ENCODE assay signal across 1 cellular context in the genomic region with DNA sequence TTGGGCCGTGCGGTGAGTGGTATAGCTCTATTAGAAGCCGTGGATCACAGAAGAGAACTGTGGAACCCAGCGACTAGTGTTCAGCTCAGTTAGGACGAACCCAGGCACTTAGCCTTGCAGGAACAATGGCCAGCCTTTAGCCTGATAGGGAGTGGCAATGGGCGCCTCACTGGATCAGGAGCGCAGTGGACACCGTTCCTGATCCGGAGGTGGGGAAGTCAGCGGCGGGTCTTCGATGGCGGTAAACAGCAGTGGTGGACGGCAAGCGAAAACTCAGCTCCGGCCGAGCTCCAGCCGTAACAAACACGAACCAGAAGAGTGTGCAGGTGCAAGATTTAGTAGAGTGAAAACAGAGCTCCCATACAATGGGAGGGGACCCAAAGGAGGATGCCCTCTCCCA.
TF ChIP-seq lines count a peak whose summit lies in the region.

No MANE protein-coding gene starts in this region.

TF ChIP-seq in GM23338, 12 proteins besides CTCF, POLR2A, EP300 and RAD21:
- TF ChIP-seq, protein P1, sequence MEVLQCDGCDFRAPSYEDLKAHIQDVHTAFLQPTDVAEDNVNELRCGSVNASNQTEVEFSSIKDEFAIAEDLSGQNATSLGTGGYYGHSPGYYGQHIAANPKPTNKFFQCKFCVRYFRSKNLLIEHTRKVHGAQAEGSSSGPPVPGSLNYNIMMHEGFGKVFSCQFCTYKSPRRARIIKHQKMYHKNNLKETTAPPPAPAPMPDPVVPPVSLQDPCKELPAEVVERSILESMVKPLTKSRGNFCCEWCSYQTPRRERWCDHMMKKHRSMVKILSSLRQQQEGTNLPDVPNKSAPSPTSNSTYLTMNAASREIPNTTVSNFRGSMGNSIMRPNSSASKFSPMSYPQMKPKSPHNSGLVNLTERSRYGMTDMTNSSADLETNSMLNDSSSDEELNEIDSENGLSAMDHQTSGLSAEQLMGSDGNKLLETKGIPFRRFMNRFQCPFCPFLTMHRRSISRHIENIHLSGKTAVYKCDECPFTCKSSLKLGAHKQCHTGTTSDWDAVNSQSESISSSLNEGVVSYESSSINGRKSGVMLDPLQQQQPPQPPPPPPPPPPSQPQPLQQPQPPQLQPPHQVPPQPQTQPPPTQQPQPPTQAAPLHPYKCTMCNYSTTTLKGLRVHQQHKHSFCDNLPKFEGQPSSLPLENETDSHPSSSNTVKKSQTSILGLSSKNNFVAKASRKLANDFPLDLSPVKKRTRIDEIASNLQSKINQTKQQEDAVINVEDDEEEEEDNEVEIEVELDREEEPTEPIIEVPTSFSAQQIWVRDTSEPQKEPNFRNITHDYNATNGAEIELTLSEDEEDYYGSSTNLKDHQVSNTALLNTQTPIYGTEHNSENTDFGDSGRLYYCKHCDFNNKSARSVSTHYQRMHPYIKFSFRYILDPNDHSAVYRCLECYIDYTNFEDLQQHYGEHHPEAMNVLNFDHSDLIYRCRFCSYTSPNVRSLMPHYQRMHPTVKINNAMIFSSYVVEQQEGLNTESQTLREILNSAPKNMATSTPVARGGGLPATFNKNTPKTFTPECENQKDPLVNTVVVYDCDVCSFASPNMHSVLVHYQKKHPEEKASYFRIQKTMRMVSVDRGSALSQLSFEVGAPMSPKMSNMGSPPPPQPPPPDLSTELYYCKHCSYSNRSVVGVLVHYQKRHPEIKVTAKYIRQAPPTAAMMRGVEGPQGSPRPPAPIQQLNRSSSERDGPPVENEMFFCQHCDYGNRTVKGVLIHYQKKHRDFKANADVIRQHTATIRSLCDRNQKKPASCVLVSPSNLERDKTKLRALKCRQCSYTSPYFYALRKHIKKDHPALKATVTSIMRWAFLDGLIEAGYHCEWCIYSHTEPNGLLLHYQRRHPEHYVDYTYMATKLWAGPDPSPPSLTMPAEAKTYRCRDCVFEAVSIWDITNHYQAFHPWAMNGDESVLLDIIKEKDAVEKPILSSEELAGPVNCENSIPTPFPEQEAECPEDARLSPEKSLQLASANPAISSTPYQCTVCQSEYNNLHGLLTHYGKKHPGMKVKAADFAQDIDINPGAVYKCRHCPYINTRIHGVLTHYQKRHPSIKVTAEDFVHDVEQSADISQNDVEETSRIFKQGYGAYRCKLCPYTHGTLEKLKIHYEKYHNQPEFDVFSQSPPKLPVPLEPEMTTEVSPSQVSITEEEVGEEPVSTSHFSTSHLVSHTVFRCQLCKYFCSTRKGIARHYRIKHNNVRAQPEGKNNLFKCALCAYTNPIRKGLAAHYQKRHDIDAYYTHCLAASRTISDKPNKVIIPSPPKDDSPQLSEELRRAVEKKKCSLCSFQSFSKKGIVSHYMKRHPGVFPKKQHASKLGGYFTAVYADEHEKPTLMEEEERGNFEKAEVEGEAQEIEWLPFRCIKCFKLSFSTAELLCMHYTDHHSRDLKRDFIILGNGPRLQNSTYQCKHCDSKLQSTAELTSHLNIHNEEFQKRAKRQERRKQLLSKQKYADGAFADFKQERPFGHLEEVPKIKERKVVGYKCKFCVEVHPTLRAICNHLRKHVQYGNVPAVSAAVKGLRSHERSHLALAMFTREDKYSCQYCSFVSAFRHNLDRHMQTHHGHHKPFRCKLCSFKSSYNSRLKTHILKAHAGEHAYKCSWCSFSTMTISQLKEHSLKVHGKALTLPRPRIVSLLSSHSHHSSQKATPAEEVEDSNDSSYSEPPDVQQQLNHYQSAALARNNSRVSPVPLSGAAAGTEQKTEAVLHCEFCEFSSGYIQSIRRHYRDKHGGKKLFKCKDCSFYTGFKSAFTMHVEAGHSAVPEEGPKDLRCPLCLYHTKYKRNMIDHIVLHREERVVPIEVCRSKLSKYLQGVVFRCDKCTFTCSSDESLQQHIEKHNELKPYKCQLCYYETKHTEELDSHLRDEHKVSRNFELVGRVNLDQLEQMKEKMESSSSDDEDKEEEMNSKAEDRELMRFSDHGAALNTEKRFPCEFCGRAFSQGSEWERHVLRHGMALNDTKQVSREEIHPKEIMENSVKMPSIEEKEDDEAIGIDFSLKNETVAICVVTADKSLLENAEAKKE (CRISPR knock-in tag; IDR thresholded peaks at IDR 0.05): no peak
- TF ChIP-seq NANOG (IDR thresholded peaks at IDR 0.05; ENCODE audit: borderline replicate concordance): no peak
- no peak for TF ChIP-seq EZH2 (IDR thresholded peaks at IDR 0.05; ENCODE audit: low read depth, unreplicated experiment)
- TF ChIP-seq ZNF114 (CRISPR knock-in tag; IDR thresholded peaks at IDR 0.05): no peak
- TF ChIP-seq, protein P2, sequence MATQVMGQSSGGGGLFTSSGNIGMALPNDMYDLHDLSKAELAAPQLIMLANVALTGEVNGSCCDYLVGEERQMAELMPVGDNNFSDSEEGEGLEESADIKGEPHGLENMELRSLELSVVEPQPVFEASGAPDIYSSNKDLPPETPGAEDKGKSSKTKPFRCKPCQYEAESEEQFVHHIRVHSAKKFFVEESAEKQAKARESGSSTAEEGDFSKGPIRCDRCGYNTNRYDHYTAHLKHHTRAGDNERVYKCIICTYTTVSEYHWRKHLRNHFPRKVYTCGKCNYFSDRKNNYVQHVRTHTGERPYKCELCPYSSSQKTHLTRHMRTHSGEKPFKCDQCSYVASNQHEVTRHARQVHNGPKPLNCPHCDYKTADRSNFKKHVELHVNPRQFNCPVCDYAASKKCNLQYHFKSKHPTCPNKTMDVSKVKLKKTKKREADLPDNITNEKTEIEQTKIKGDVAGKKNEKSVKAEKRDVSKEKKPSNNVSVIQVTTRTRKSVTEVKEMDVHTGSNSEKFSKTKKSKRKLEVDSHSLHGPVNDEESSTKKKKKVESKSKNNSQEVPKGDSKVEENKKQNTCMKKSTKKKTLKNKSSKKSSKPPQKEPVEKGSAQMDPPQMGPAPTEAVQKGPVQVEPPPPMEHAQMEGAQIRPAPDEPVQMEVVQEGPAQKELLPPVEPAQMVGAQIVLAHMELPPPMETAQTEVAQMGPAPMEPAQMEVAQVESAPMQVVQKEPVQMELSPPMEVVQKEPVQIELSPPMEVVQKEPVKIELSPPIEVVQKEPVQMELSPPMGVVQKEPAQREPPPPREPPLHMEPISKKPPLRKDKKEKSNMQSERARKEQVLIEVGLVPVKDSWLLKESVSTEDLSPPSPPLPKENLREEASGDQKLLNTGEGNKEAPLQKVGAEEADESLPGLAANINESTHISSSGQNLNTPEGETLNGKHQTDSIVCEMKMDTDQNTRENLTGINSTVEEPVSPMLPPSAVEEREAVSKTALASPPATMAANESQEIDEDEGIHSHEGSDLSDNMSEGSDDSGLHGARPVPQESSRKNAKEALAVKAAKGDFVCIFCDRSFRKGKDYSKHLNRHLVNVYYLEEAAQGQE (IDR thresholded peaks at IDR 0.05; ENCODE audit: unreplicated experiment): no peak
- TF ChIP-seq POLR2AphosphoS5 (IDR thresholded peaks at IDR 0.05; ENCODE audit: low read depth): no peak
- no peak for TF ChIP-seq STAT1 (IDR thresholded peaks at IDR 0.05; ENCODE audit: unreplicated experiment)
- no peak for TF ChIP-seq JUNB (IDR thresholded peaks at IDR 0.05; ENCODE audit: unreplicated experiment)
- TF ChIP-seq CREB1 (CRISPR knock-in tag; IDR thresholded peaks at IDR 0.05; ENCODE audit: low read depth): no peak
- no peak for TF ChIP-seq ZNF331 (CRISPR knock-in tag; IDR thresholded peaks at IDR 0.05; ENCODE audit: low read depth)
- TF ChIP-seq EZH2phosphoT487 (IDR thresholded peaks at IDR 0.05; ENCODE audit: unreplicated experiment): no peak
- TF ChIP-seq, protein P3, sequence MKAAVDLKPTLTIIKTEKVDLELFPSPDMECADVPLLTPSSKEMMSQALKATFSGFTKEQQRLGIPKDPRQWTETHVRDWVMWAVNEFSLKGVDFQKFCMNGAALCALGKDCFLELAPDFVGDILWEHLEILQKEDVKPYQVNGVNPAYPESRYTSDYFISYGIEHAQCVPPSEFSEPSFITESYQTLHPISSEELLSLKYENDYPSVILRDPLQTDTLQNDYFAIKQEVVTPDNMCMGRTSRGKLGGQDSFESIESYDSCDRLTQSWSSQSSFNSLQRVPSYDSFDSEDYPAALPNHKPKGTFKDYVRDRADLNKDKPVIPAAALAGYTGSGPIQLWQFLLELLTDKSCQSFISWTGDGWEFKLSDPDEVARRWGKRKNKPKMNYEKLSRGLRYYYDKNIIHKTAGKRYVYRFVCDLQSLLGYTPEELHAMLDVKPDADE (IDR thresholded peaks at IDR 0.05): no peak
